Comparison of ENCODE assay signal across 18 cellular contexts in genomic region chr5:144072518-144072927, GRCh38.
DNase-seq lines count a peak whose midpoint lies in the region; ATAC-seq, FAIRE-seq and TF ChIP-seq lines count a peak whose summit lies in the region.
"Had no signal": no experiment of that assay in that cellular context is flagged by ENCODE, and none has a peak within 500 bp of the region (broad histone marks: within the 10 kb centered on the region; RNA-seq: fewer than 3 reads in every experiment).

No MANE protein-coding gene starts in this region.

- POLR2A ChIA-PET in HepG2 (lab: Yijun Ruan, JAX) = no interaction called here

- H3K9me3 ChIP-seq in osteoblast (ENCODE audit: low read depth, low read length) (no peaks in the 10 kb centered on the region), pancreas (no peaks in the 10 kb centered on the region), HepG2 (ENCODE audit: low read length) (peaks cover 3% of the 10 kb centered on the region; the same call in 1 of the 2 replicates)
- H3K9me3 ChIP-seq: psoas muscle had no signal

- H2AFZ ChIP-seq in osteoblast (ENCODE audit: low read length) = no peak overlapping the region
- no peak overlapping the region for H2AFZ ChIP-seq in HepG2 (ENCODE audit: low read length)

- no peaks in the 10 kb centered on the region for H3K36me3 ChIP-seq in osteoblast (ENCODE audit: insufficient read depth, low read length)
- no peaks in the 10 kb centered on the region for H3K36me3 ChIP-seq in pancreas
- H3K36me3 ChIP-seq in HepG2 (replicated peaks in 1 of 2; ENCODE audit: control insufficient read depth in 1 of 2, insufficient read depth in 2 of 2, low read length in 2 of 2) = no peaks in the 10 kb centered on the region

- ATAC-seq in pancreas (no peak), HG03097 (IDR thresholded peaks at IDR 0.05; ENCODE audit: low FRiP score, unreplicated experiment) (no peak), HepG2 (no peak)
- ATAC-seq: psoas muscle had no signal

- TF ChIP-seq EP300 in HepG2 (IDR thresholded peaks at IDR 0.05; ENCODE audit: low read depth in 2 of 2, low read length in 2 of 2) (no peak), HepG2 (CRISPR knock-in tag; IDR thresholded peaks at IDR 0.05; ENCODE audit: borderline replicate concordance) (no peak)

- peak overlapping the region; percentile 55 for H3K27ac ChIP-seq in osteoblast (ENCODE audit: low read depth, low read length)
- no peak overlapping the region for H3K27ac ChIP-seq in pancreas
- no peak overlapping the region for H3K27ac ChIP-seq in HepG2 (ENCODE audit: extremely low read length, insufficient read depth, low read length)
- H3K27ac ChIP-seq: dorsolateral prefrontal cortex, KMS-11, psoas muscle had no signal

- CTCF ChIA-PET in HepG2 (lab: Yijun Ruan, JAX; ENCODE audit: low intra/inter-chr PET ratio, low total read pairs) = no interaction called here

- peak overlapping the region; percentile 25 for H3K4me2 ChIP-seq in osteoblast (ENCODE audit: insufficient read depth, low read length)
- no peak overlapping the region for H3K4me2 ChIP-seq in HepG2 (ENCODE audit: low read depth, low read length)
- H3K4me2 ChIP-seq: KMS-11 had no signal

- no peak overlapping the region for H3K4me3 ChIP-seq in epithelial cell of esophagus (ENCODE audit: low read length)
- no peak overlapping the region for H3K4me3 ChIP-seq in osteoblast (ENCODE audit: insufficient read depth, low read length)
- H3K4me3 ChIP-seq in pancreas = no peak overlapping the region
- no peak overlapping the region for H3K4me3 ChIP-seq in HepG2 (replicated peaks in 1 of 3; ENCODE audit: insufficient read depth in 1 of 3, low read depth in 2 of 3, low read length in 3 of 3)
- H3K4me3 ChIP-seq: dorsolateral prefrontal cortex, psoas muscle had no signal

- BruUV-seq in HepG2 (replicated peaks; lab: Mats Ljungman, UMichigan) = no TSS peak

- FAIRE-seq in pancreas (lab: Jason Lieb, UNC) (no peak), HepG2 (lab: Jason Lieb, UNC) (no peak)
- FAIRE-seq: kidney had no signal

- intact Hi-C loops in pancreas (cut with DNase I) = no loop called here
- intact Hi-C loops in HepG2 (cut with micrococcal nuclease; ENCODE audit: unreplicated experiment) = no loop called here

- H3K27me3 ChIP-seq in osteoblast (ENCODE audit: insufficient read depth, low read length) (no peaks in the 10 kb centered on the region), pancreas (no peaks in the 10 kb centered on the region), HepG2 (ENCODE audit: control insufficient read depth in 1 of 2, insufficient read depth in 2 of 2, low read length in 2 of 2) (no peaks in the 10 kb centered on the region)
- H3K27me3 ChIP-seq: dorsolateral prefrontal cortex had no signal

- DNase-seq in EH (ENCODE audit: low read depth) (peak; percentile 93), RPMI7951 (ENCODE audit: low read depth) (peak; percentile 7), epithelial cell of esophagus (ENCODE audit: low read depth) (peak; percentile 60), osteoblast (ENCODE audit: insufficient read length, low spot score, missing footprints) (peak; percentile 47), pancreas (no peak), HepG2 (ENCODE audit: low spot score) (no peak), activated T-cell treated with anti-CD3 and anti-CD28 coated beads for 4 hours (no peak)
- DNase-seq: activated CD4-positive, alpha-beta T cell treated with anti-CD3 and anti-CD28 coated beads, Interleukin-2, amount 50 U/mL, for 48 hours; amygdala; dorsolateral prefrontal cortex; GDM1; kidney; NCI-H187 treated with DMSO at 0.1 percent for 48 hours; NCI-H69; psoas muscle; RPMI8226 had no signal

- no peak for TF ChIP-seq RAD21 in HepG2 (CRISPR knock-in tag; IDR thresholded peaks at IDR 0.05)

- TF ChIP-seq POLR2A in HepG2 (IDR thresholded peaks at IDR 0.05; ENCODE audit: insufficient read depth in 1 of 2, low read depth in 2 of 2, low read length in 2 of 2) = no peak

- H3K9ac ChIP-seq in HepG2 (ENCODE audit: insufficient read depth, low read depth, low read length) = no peak overlapping the region
- H3K9ac ChIP-seq: KMS-11 had no signal

- in situ Hi-C loops in HepG2 (cut with HindIII; ENCODE audit: extremely low pct_ligation_motif_present, low pct_unique_long_range_greater_than_20kb) = no loop called here

- no peak for TF ChIP-seq CTCF in epithelial cell of esophagus (IDR thresholded peaks at IDR 0.05; ENCODE audit: insufficient read depth, low read depth, low read length, missing control alignments)
- no peak for TF ChIP-seq CTCF in osteoblast (IDR thresholded peaks at IDR 0.05; ENCODE audit: extremely low read depth, low read depth, low read length)
- TF ChIP-seq CTCF in pancreas (IDR thresholded peaks at IDR 0.05) = no peak
- TF ChIP-seq CTCF in HepG2 (CRISPR knock-in tag; IDR thresholded peaks at IDR 0.05) = no peak

- H3K4me1 ChIP-seq in osteoblast (ENCODE audit: insufficient read depth, low read length) (peaks cover 30% of the 10 kb centered on the region), pancreas (no peaks in the 10 kb centered on the region), HepG2 (ENCODE audit: insufficient read depth, low read length) (no peaks in the 10 kb centered on the region)
- H3K4me1 ChIP-seq: psoas muscle had no signal

- H3K79me2 ChIP-seq in osteoblast (ENCODE audit: insufficient read depth, low read length) (no peaks in the 10 kb centered on the region), HepG2 (ENCODE audit: insufficient read depth, low read length) (no peaks in the 10 kb centered on the region)

- H4K20me1 ChIP-seq in osteoblast (ENCODE audit: insufficient read depth, low read length) (no peaks in the 10 kb centered on the region), HepG2 (ENCODE audit: insufficient read depth, low read length) (no peaks in the 10 kb centered on the region)

TF ChIP-seq in HepG2, 621 proteins besides CTCF, POLR2A, EP300 and RAD21:
- TF ChIP-seq FOXM1 (CRISPR knock-in tag; IDR thresholded peaks at IDR 0.05) (no peak), ZNF251 (CRISPR knock-in tag; IDR thresholded peaks at IDR 0.05) (no peak)

Comparison
In these comparisons a context has a peak if more than half of its experiments do, and no peak if none do; other contexts are left out.
1. DNase-seq: peak in EH (single experiment), RPMI7951 (single experiment), epithelial cell of esophagus (single experiment) and osteoblast (single experiment); none in pancreas (0 of 6), HepG2 (single experiment) and activated T-cell treated with anti-CD3 and anti-CD28 coated beads for 4 hours (single experiment).